ENCODE assay signal across 17 cellular contexts in the genomic region with DNA sequence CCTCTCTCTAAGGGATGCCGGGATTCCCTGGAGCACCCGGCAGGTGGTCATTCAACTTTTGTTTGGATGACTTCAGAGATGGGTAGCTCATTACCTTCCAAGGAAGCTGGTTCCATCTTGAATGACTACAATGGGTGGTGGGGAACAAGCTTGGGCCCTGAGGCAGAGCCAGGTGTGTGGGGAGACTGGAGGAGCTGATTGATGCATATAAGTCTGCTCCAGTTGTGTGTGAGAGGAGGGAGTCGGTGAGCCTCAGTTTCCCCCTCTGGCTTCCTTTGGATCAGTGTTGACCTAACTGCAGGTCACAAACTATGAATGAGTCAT.
"Had no signal": no experiment of that assay in that cellular context is flagged by ENCODE, and none has a peak within 500 bp of the region (broad histone marks: within the 10 kb centered on the region; RNA-seq: fewer than 3 reads in every experiment).

No MANE protein-coding gene starts in this region.

- H3K4me1 ChIP-seq: ascending aorta, body of pancreas had no signal

- H3K36me3 ChIP-seq: ascending aorta had no signal

- H3K4me1 Mint-ChIP-seq: activated naive CD8-positive, alpha-beta T cell treated with anti-CD3 and anti-CD28 coated beads, Interleukin-2, amount 50 U/mL, for 24 hours had no signal

- H3K4me3 Mint-ChIP-seq: activated CD8-positive, alpha-beta T cell treated with anti-CD3 and anti-CD28 coated beads for 36 hours; activated naive CD8-positive, alpha-beta T cell treated with anti-CD3 and anti-CD28 coated beads, Interleukin-2, amount 50 U/mL, for 24 hours; activated T-cell treated with anti-CD3 and anti-CD28 coated beads, Interleukin-2, amount 50 U/mL, for 24 hours; activated T-helper 1 cell treated with anti-CD3 and anti-CD28 coated beads, Interleukin-12 subunit alpha, Interleukin-12 subunit beta, Interleukin-2, Interleukin-4 antibody, amounts not matched to agents 30 ng/mL and 10 ng/mL and 1 ng/mL, durations not matched to agents 14 hours and 24 hours and 36 hours; T-helper 17 cell had no signal

- DNase-seq: activated CD4-positive, alpha-beta T cell treated with anti-CD3 and anti-CD28 coated beads for 4 hours; activated effector memory CD4-positive, alpha-beta T cell treated with Interleukin-2 at 50 U/mL for 16 hours; activated naive CD4-positive, alpha-beta T cell; activated T-cell treated with anti-CD3 and anti-CD28 coated beads, Interleukin-2, amount 50 U/mL, for 24 hours; amniotic stem cell; IMR-90; NCI-H1048; NCI-H187 treated with DMSO at 0.1 percent for 48 hours; SIG-M5; T-helper 17 cell; T-helper 9 cell had no signal

- H3K36me3 Mint-ChIP-seq: activated naive CD4-positive, alpha-beta T cell treated with anti-CD3 and anti-CD28 coated beads, Interleukin-2, amount 50 U/mL, for 72 hours had no signal

- H3K9me3 Mint-ChIP-seq: activated CD8-positive, alpha-beta T cell treated with anti-CD3 and anti-CD28 coated beads for 36 hours; activated naive CD4-positive, alpha-beta T cell treated with anti-CD3 and anti-CD28 coated beads, Interleukin-2, amount 50 U/mL, for 72 hours; activated naive CD8-positive, alpha-beta T cell treated with anti-CD3 and anti-CD28 coated beads, Interleukin-2, amount 50 U/mL, for 24 hours; activated T-cell treated with anti-CD3 and anti-CD28 coated beads, Interleukin-2, amount 50 U/mL, for 24 hours; activated T-helper 1 cell treated with anti-CD3 and anti-CD28 coated beads, Interleukin-12 subunit alpha, Interleukin-12 subunit beta, Interleukin-2, Interleukin-4 antibody, amounts not matched to agents 30 ng/mL and 10 ng/mL and 1 ng/mL, durations not matched to agents 14 hours and 24 hours and 36 hours had no signal

- H3K9me3 ChIP-seq: ascending aorta, body of pancreas had no signal

- H3K27ac ChIP-seq: ascending aorta, body of pancreas had no signal

- ATAC-seq: activated naive CD4-positive, alpha-beta T cell treated with anti-CD3 and anti-CD28 coated beads, Interleukin-2, amount 50 U/mL, for 72 hours; T-helper 17 cell had no signal

- H3K4me3 ChIP-seq: ascending aorta, body of pancreas had no signal

- H3K27ac Mint-ChIP-seq: activated CD8-positive, alpha-beta T cell treated with anti-CD3 and anti-CD28 coated beads for 36 hours; activated naive CD4-positive, alpha-beta T cell treated with anti-CD3 and anti-CD28 coated beads, Interleukin-2, amount 50 U/mL, for 72 hours; activated naive CD8-positive, alpha-beta T cell treated with anti-CD3 and anti-CD28 coated beads, Interleukin-2, amount 50 U/mL, for 24 hours; activated T-cell treated with anti-CD3 and anti-CD28 coated beads, Interleukin-2, amount 50 U/mL, for 24 hours; activated T-helper 1 cell treated with anti-CD3 and anti-CD28 coated beads, Interleukin-12 subunit alpha, Interleukin-12 subunit beta, Interleukin-2, Interleukin-4 antibody, amounts not matched to agents 30 ng/mL and 10 ng/mL and 1 ng/mL, durations not matched to agents 14 hours and 24 hours and 36 hours; T-helper 17 cell had no signal

- H3K27me3 ChIP-seq: body of pancreas had no signal
